Comparison of ENCODE assay signal across 1 cellular context in the genomic region with DNA sequence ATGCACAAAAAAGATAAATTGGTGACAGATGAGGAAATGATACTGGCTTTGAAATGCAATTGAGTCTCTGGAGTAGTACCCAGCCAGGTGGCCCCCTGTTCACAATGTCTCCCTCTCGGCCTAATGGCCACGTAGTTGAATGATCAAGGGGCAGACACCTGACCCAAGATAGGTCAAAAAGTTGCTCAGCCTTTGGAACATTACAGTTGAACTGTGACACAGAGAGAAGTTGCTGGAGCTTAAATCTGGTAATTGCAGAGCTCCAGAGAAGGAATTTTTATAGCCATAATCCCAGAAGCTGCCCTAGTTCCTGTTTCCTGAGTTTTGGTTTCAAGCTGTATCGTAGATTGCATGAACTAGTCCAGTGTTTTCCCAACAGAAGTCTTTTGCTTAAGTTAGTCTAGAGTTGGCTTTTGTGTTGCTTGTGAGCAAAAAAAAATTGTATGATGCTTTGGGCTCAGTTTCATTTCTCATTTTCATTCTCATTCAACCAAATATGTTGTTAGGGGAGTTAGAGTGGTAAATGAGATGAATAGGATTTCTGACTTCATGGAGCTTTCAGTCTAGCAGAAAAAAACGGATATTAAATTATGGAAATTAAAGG.
TF ChIP-seq lines count a peak whose summit lies in the region.

No MANE protein-coding gene starts in this region.

TF ChIP-seq in GM12878, 131 proteins besides CTCF, POLR2A, EP300 and RAD21 (continued from another document):
- TF ChIP-seq, protein P1, sequence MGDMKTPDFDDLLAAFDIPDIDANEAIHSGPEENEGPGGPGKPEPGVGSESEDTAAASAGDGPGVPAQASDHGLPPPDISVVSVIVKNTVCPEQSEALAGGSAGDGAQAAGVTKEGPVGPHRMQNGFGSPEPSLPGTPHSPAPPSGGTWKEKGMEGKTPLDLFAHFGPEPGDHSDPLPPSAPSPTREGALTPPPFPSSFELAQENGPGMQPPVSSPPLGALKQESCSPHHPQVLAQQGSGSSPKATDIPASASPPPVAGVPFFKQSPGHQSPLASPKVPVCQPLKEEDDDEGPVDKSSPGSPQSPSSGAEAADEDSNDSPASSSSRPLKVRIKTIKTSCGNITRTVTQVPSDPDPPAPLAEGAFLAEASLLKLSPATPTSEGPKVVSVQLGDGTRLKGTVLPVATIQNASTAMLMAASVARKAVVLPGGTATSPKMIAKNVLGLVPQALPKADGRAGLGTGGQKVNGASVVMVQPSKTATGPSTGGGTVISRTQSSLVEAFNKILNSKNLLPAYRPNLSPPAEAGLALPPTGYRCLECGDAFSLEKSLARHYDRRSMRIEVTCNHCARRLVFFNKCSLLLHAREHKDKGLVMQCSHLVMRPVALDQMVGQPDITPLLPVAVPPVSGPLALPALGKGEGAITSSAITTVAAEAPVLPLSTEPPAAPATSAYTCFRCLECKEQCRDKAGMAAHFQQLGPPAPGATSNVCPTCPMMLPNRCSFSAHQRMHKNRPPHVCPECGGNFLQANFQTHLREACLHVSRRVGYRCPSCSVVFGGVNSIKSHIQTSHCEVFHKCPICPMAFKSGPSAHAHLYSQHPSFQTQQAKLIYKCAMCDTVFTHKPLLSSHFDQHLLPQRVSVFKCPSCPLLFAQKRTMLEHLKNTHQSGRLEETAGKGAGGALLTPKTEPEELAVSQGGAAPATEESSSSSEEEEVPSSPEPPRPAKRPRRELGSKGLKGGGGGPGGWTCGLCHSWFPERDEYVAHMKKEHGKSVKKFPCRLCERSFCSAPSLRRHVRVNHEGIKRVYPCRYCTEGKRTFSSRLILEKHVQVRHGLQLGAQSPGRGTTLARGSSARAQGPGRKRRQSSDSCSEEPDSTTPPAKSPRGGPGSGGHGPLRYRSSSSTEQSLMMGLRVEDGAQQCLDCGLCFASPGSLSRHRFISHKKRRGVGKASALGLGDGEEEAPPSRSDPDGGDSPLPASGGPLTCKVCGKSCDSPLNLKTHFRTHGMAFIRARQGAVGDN (IDR thresholded peaks at IDR 0.05), result no peak
- peak; percentile 52 to 58; a peak in 3 of 4 replicates for TF ChIP-seq IKZF2 (IDR thresholded peaks at IDR 0.05)
- TF ChIP-seq DPF2 (IDR thresholded peaks at IDR 0.05), result 0 out of 2 replicates have a peak, but pooled peaks have one; percentile 23
- no peak; the same call in 1 of the 2 replicates for TF ChIP-seq USF2 (IDR thresholded peaks at IDR 0.05; ENCODE audit: borderline replicate concordance, low read depth, low read length)
- TF ChIP-seq SKIL (IDR thresholded peaks at IDR 0.05; ENCODE audit: low read depth, poor library complexity, severe bottlenecking), result peak; percentile 35
- TF ChIP-seq, protein P2, sequence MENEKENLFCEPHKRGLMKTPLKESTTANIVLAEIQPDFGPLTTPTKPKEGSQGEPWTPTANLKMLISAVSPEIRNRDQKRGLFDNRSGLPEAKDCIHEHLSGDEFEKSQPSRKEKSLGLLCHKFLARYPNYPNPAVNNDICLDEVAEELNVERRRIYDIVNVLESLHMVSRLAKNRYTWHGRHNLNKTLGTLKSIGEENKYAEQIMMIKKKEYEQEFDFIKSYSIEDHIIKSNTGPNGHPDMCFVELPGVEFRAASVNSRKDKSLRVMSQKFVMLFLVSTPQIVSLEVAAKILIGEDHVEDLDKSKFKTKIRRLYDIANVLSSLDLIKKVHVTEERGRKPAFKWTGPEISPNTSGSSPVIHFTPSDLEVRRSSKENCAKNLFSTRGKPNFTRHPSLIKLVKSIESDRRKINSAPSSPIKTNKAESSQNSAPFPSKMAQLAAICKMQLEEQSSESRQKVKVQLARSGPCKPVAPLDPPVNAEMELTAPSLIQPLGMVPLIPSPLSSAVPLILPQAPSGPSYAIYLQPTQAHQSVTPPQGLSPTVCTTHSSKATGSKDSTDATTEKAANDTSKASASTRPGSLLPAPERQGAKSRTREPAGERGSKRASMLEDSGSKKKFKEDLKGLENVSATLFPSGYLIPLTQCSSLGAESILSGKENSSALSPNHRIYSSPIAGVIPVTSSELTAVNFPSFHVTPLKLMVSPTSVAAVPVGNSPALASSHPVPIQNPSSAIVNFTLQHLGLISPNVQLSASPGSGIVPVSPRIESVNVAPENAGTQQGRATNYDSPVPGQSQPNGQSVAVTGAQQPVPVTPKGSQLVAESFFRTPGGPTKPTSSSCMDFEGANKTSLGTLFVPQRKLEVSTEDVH (IDR thresholded peaks at IDR 0.05; ENCODE audit: low read depth, partially characterized antibody), result no peak
- peak; percentile 56 for TF ChIP-seq NR2F1 (conservative IDR thresholded peaks at IDR 0.05)
- TF ChIP-seq MTA2 (IDR thresholded peaks at IDR 0.05; ENCODE audit: low read depth), result 0 out of 2 replicates have a peak, but pooled peaks have one; percentile 13
- peak; percentile 82 for TF ChIP-seq ZNF217 (IDR thresholded peaks at IDR 0.05)
- peak; percentile 56; the same call in 1 of the 2 replicates for TF ChIP-seq SPI1 (IDR thresholded peaks at IDR 0.05; ENCODE audit: borderline replicate concordance, insufficient read depth, low read depth, low read length)
- TF ChIP-seq MEF2A (IDR thresholded peaks at IDR 0.05; ENCODE audit: insufficient read depth, low read depth, low read length), result no peak
- TF ChIP-seq IKZF1 (conservative IDR thresholded peaks at IDR 0.05), result peak; percentile 46
- no peak for TF ChIP-seq RELA (IDR thresholded peaks at IDR 0.05; ENCODE audit: borderline replicate concordance, partially characterized antibody)
- TF ChIP-seq ZNF384 (IDR thresholded peaks at IDR 0.05; ENCODE audit: borderline replicate concordance, low read depth, low read length), result peak; percentile 67
- no peak for TF ChIP-seq NRF1 (conservative IDR thresholded peaks at IDR 0.05; ENCODE audit: low read depth, low read length)
- no peak for TF ChIP-seq RBBP5 (conservative IDR thresholded peaks at IDR 0.05)
